Comparison of ENCODE assay signal across 1 cellular context in genomic region chr14:105529506-105530445, GRCh38.
TF ChIP-seq lines count a peak whose summit lies in the region.

No MANE protein-coding gene starts in this region.

TF ChIP-seq in GM12878, 131 proteins besides CTCF, POLR2A, EP300 and RAD21:
- TF ChIP-seq NR2F1 (conservative IDR thresholded peaks at IDR 0.05) (0 out of 2 replicates have a peak, but pooled peaks have one; percentile 9), IRF5 (IDR thresholded peaks at IDR 0.05; ENCODE audit: borderline replicate concordance) (no peak), BCLAF1 (IDR thresholded peaks at IDR 0.05) (no peak), SP1 (IDR thresholded peaks at IDR 0.05; ENCODE audit: low read depth, low read length) (no peak), USF1 (IDR thresholded peaks at IDR 0.05; ENCODE audit: borderline replicate concordance, extremely low read length, insufficient read depth, low read depth, low read length) (peak; percentile 48), GATAD2B (conservative IDR thresholded peaks at IDR 0.05; ENCODE audit: low read depth) (0 out of 2 replicates have a peak, but pooled peaks have one; percentile 4), YY1 (IDR thresholded peaks at IDR 0.05; ENCODE audit: low read depth, low read length) (peak; percentile 62), DPF2 (IDR thresholded peaks at IDR 0.05) (peak; percentile 38; the same call in 1 of the 2 replicates), EGR1 (IDR thresholded peaks at IDR 0.05; ENCODE audit: borderline replicate concordance in 1 of 2, low read depth in 2 of 2, low read length in 2 of 2) (peak in 1 of 2 experiments; percentile 45; a peak in 2 of 3 replicates), SIN3A (IDR thresholded peaks at IDR 0.05; ENCODE audit: low read depth, low read length) (no peak), MTA2 (IDR thresholded peaks at IDR 0.05; ENCODE audit: low read depth) (no peak), TBL1XR1 (IDR thresholded peaks at IDR 0.05; ENCODE audit: low read depth, low read length) (no peak), BHLHE40 (IDR thresholded peaks at IDR 0.05; ENCODE audit: borderline replicate concordance in 1 of 2, low read depth in 2 of 2, low read length in 1 of 2) (peak in 1 of 2 experiments; percentile 63; a peak in 2 of 4 replicates), NBN (IDR thresholded peaks at IDR 0.05) (no peak), ZBTB33 (IDR thresholded peaks at IDR 0.05) (no peak), MEF2A (IDR thresholded peaks at IDR 0.05; ENCODE audit: insufficient read depth, low read depth, low read length) (no peak), PKNOX1 (IDR thresholded peaks at IDR 0.05) (no peak)
